In the genomic region with DNA sequence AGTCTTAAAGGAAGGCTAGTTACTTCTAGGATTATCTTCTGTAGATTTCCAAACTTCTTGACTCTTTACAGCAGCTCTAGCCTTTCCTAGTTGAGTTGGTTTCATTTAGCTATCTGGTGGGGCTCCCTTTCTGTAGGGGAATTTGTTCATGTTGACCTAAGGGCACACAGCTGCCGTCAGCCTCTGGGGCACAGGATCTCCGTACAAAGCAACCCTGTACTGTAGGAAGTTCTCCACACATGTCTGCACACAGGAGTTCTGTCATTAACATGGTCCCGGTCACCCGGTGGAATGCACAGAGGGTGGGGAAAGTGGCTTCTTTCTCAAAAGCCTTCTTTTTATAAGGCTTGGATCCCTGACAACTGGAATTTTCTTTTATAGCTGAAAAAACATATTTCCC, we compare ENCODE assay signal across 21 cellular contexts.
DNase-seq lines count a peak whose midpoint lies in the region; TF ChIP-seq lines count a peak whose summit lies in the region.
"Had no signal": no experiment of that assay in that cellular context is flagged by ENCODE, and none has a peak within 500 bp of the region (broad histone marks: within the 10 kb centered on the region; RNA-seq: fewer than 3 reads in every experiment).

No MANE protein-coding gene starts in this region.

- H3K4me1 ChIP-seq in adipocyte (ENCODE audit: control insufficient read depth, insufficient read depth, low read length) (peaks cover 5% of the 10 kb centered on the region), neuron (ENCODE audit: insufficient read depth, low read length) (peaks cover 10% of the 10 kb centered on the region)
- H3K4me1 ChIP-seq: gastrocnemius medialis, tibial artery had no signal

- H3K27me3 ChIP-seq in adipocyte (replicated peaks; ENCODE audit: control insufficient read depth, insufficient read depth, low read length) (no peaks in the 10 kb centered on the region), neuron (ENCODE audit: insufficient read depth, low read length) (no peaks in the 10 kb centered on the region)
- H3K27me3 ChIP-seq: gastrocnemius medialis, tibial artery had no signal

- no peaks in the 10 kb centered on the region for H3K9me3 ChIP-seq in adipocyte (ENCODE audit: control insufficient read depth, low read length)
- no peaks in the 10 kb centered on the region for H3K9me3 ChIP-seq in neuron (ENCODE audit: low read length)
- H3K9me3 ChIP-seq: gastrocnemius medialis, tibial artery had no signal

- no peak overlapping the region for H3K4me3 ChIP-seq in adipocyte (ENCODE audit: low read length)
- no peak overlapping the region for H3K4me3 ChIP-seq in fibroblast of villous mesenchyme (ENCODE audit: low read depth, low read length)
- no peak overlapping the region for H3K4me3 ChIP-seq in neuron (ENCODE audit: low read length)
- H3K4me3 ChIP-seq: gastrocnemius medialis, tibial artery had no signal

- peak overlapping the region; percentile 73 for H2AFZ ChIP-seq in neuron (ENCODE audit: low read depth, low read length)

- no peak for TF ChIP-seq CTCF in fibroblast of villous mesenchyme (IDR thresholded peaks at IDR 0.05; ENCODE audit: insufficient read depth, low read depth, low read length)

- H3K9ac ChIP-seq in adipocyte (ENCODE audit: low read length), result no peak overlapping the region

- no peaks in the 10 kb centered on the region for H3K36me3 ChIP-seq in adipocyte (ENCODE audit: control insufficient read depth, insufficient read depth, low read length, severe bottlenecking)
- no peaks in the 10 kb centered on the region for H3K36me3 ChIP-seq in neuron (ENCODE audit: insufficient read depth, low read length)
- H3K36me3 ChIP-seq: gastrocnemius medialis, tibial artery had no signal

- DNase-seq in COLO829 (ENCODE audit: low spot score) (peak; percentile 82), adipocyte (ENCODE audit: low read depth) (peak; percentile 13), fibroblast of villous mesenchyme (ENCODE audit: low read depth) (peak; percentile 76), cerebellar cortex (ENCODE audit: low spot score) (no peak), cerebellum (ENCODE audit: low spot score) (no peak)
- no peak for DNase-seq in activated CD8-positive, alpha-beta memory T cell treated with anti-CD3 and anti-CD28 coated beads, Interleukin-2, amount 50 U/mL, for 4 hours
- no peak for DNase-seq in stimulated activated naive CD4-positive, alpha-beta T cell treated with Interleukin-2 at 50 U/mL for 16 hours (lab: John Stamatoyannopoulos, UW)
- DNase-seq: activated naive CD4-positive, alpha-beta T cell treated with Interleukin-2 at 50 U/mL for 16 hours; activated T-cell treated with anti-CD3 and anti-CD28 coated beads, Interleukin-2, amount 50 U/mL, for 48 hours; AML-193; amygdala; caudate nucleus; DMS79 treated with DMSO at 0.1 percent for 48 hours; erythroblast; gastrocnemius medialis; NCI-H1105; NCI-H2029; NCI-H2227 treated with DMSO at 0.1 percent for 48 hours; stimulated activated CD4-positive, alpha-beta T cell treated with anti-CD3 and anti-CD28 coated beads, Interleukin-4, amount 100 ng/mL, for 1 hour; tibial artery had no signal

Comparison
In these comparisons a context has a peak if more than half of its experiments do, and no peak if none do; other contexts are left out.
1. DNase-seq: peak in COLO829 (single experiment), adipocyte (single experiment) and fibroblast of villous mesenchyme (single experiment); none in activated CD8-positive, alpha-beta memory T cell treated with anti-CD3 and anti-CD28 coated beads, Interleukin-2, amount 50 U/mL, for 4 hours (single experiment), stimulated activated naive CD4-positive, alpha-beta T cell treated with Interleukin-2 at 50 U/mL for 16 hours (single experiment), cerebellar cortex (single experiment) and cerebellum (single experiment).